Comparison of ENCODE assay signal across 2 cellular contexts in the genomic region with DNA sequence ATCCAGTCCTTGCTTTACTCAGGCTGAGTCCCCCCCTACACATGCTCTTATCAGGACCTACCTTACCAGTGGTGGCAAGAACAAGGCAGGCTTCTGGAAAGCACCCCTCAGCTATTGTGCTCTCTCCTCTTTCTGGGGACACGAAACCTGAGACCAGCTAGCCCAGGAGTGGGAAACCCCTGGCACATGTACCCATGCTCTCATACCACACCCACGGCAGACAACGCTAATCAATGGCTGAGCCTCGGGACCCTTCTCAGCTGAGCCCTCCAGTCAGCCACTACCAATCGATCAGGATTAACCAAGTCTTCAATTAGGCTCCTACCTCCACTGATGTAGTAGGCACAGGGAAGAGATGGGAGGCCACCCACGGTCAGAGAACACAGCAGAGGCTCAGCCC.
TF ChIP-seq lines count a peak whose summit lies in the region.

No MANE protein-coding gene starts in this region.

TF ChIP-seq in GM23338, 12 proteins besides CTCF, POLR2A, EP300 and RAD21 (continues in another document):
- TF ChIP-seq, protein P1, sequence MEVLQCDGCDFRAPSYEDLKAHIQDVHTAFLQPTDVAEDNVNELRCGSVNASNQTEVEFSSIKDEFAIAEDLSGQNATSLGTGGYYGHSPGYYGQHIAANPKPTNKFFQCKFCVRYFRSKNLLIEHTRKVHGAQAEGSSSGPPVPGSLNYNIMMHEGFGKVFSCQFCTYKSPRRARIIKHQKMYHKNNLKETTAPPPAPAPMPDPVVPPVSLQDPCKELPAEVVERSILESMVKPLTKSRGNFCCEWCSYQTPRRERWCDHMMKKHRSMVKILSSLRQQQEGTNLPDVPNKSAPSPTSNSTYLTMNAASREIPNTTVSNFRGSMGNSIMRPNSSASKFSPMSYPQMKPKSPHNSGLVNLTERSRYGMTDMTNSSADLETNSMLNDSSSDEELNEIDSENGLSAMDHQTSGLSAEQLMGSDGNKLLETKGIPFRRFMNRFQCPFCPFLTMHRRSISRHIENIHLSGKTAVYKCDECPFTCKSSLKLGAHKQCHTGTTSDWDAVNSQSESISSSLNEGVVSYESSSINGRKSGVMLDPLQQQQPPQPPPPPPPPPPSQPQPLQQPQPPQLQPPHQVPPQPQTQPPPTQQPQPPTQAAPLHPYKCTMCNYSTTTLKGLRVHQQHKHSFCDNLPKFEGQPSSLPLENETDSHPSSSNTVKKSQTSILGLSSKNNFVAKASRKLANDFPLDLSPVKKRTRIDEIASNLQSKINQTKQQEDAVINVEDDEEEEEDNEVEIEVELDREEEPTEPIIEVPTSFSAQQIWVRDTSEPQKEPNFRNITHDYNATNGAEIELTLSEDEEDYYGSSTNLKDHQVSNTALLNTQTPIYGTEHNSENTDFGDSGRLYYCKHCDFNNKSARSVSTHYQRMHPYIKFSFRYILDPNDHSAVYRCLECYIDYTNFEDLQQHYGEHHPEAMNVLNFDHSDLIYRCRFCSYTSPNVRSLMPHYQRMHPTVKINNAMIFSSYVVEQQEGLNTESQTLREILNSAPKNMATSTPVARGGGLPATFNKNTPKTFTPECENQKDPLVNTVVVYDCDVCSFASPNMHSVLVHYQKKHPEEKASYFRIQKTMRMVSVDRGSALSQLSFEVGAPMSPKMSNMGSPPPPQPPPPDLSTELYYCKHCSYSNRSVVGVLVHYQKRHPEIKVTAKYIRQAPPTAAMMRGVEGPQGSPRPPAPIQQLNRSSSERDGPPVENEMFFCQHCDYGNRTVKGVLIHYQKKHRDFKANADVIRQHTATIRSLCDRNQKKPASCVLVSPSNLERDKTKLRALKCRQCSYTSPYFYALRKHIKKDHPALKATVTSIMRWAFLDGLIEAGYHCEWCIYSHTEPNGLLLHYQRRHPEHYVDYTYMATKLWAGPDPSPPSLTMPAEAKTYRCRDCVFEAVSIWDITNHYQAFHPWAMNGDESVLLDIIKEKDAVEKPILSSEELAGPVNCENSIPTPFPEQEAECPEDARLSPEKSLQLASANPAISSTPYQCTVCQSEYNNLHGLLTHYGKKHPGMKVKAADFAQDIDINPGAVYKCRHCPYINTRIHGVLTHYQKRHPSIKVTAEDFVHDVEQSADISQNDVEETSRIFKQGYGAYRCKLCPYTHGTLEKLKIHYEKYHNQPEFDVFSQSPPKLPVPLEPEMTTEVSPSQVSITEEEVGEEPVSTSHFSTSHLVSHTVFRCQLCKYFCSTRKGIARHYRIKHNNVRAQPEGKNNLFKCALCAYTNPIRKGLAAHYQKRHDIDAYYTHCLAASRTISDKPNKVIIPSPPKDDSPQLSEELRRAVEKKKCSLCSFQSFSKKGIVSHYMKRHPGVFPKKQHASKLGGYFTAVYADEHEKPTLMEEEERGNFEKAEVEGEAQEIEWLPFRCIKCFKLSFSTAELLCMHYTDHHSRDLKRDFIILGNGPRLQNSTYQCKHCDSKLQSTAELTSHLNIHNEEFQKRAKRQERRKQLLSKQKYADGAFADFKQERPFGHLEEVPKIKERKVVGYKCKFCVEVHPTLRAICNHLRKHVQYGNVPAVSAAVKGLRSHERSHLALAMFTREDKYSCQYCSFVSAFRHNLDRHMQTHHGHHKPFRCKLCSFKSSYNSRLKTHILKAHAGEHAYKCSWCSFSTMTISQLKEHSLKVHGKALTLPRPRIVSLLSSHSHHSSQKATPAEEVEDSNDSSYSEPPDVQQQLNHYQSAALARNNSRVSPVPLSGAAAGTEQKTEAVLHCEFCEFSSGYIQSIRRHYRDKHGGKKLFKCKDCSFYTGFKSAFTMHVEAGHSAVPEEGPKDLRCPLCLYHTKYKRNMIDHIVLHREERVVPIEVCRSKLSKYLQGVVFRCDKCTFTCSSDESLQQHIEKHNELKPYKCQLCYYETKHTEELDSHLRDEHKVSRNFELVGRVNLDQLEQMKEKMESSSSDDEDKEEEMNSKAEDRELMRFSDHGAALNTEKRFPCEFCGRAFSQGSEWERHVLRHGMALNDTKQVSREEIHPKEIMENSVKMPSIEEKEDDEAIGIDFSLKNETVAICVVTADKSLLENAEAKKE (CRISPR knock-in tag; IDR thresholded peaks at IDR 0.05), result no peak
- TF ChIP-seq JUNB (IDR thresholded peaks at IDR 0.05; ENCODE audit: unreplicated experiment) (no peak), POLR2AphosphoS5 (IDR thresholded peaks at IDR 0.05; ENCODE audit: low read depth) (no peak), EZH2phosphoT487 (IDR thresholded peaks at IDR 0.05; ENCODE audit: unreplicated experiment) (no peak), NANOG (IDR thresholded peaks at IDR 0.05; ENCODE audit: borderline replicate concordance) (no peak), STAT1 (IDR thresholded peaks at IDR 0.05; ENCODE audit: unreplicated experiment) (no peak), ZNF114 (CRISPR knock-in tag; IDR thresholded peaks at IDR 0.05) (no peak), CREB1 (CRISPR knock-in tag; IDR thresholded peaks at IDR 0.05; ENCODE audit: low read depth) (no peak)
- TF ChIP-seq, protein P2, sequence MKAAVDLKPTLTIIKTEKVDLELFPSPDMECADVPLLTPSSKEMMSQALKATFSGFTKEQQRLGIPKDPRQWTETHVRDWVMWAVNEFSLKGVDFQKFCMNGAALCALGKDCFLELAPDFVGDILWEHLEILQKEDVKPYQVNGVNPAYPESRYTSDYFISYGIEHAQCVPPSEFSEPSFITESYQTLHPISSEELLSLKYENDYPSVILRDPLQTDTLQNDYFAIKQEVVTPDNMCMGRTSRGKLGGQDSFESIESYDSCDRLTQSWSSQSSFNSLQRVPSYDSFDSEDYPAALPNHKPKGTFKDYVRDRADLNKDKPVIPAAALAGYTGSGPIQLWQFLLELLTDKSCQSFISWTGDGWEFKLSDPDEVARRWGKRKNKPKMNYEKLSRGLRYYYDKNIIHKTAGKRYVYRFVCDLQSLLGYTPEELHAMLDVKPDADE (IDR thresholded peaks at IDR 0.05), result no peak
- TF ChIP-seq, protein P3, sequence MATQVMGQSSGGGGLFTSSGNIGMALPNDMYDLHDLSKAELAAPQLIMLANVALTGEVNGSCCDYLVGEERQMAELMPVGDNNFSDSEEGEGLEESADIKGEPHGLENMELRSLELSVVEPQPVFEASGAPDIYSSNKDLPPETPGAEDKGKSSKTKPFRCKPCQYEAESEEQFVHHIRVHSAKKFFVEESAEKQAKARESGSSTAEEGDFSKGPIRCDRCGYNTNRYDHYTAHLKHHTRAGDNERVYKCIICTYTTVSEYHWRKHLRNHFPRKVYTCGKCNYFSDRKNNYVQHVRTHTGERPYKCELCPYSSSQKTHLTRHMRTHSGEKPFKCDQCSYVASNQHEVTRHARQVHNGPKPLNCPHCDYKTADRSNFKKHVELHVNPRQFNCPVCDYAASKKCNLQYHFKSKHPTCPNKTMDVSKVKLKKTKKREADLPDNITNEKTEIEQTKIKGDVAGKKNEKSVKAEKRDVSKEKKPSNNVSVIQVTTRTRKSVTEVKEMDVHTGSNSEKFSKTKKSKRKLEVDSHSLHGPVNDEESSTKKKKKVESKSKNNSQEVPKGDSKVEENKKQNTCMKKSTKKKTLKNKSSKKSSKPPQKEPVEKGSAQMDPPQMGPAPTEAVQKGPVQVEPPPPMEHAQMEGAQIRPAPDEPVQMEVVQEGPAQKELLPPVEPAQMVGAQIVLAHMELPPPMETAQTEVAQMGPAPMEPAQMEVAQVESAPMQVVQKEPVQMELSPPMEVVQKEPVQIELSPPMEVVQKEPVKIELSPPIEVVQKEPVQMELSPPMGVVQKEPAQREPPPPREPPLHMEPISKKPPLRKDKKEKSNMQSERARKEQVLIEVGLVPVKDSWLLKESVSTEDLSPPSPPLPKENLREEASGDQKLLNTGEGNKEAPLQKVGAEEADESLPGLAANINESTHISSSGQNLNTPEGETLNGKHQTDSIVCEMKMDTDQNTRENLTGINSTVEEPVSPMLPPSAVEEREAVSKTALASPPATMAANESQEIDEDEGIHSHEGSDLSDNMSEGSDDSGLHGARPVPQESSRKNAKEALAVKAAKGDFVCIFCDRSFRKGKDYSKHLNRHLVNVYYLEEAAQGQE (IDR thresholded peaks at IDR 0.05; ENCODE audit: unreplicated experiment), result no peak

TF ChIP-seq in GM12878, 131 proteins besides CTCF, POLR2A, EP300 and RAD21:
- TF ChIP-seq CREB1 (IDR thresholded peaks at IDR 0.05; ENCODE audit: low read depth) (no peak), MLLT1 (IDR thresholded peaks at IDR 0.05) (peak; percentile 99), PAX5 (IDR thresholded peaks at IDR 0.05; ENCODE audit: borderline replicate concordance, low read depth, low read length) (peak; percentile 4; the same call in 1 of the 2 replicates), DPF2 (IDR thresholded peaks at IDR 0.05) (no peak), NR2C2 (IDR thresholded peaks at IDR 0.05; ENCODE audit: borderline replicate concordance, control insufficient read depth, insufficient read length, low read depth) (peak; percentile 51), YBX1 (IDR thresholded peaks at IDR 0.05) (no peak), RELB (IDR thresholded peaks at IDR 0.05; ENCODE audit: low read depth) (peak; percentile 51; the same call in 1 of the 2 replicates), TCF12 (IDR thresholded peaks at IDR 0.05; ENCODE audit: low read depth, low read length) (no peak), ZNF207 (IDR thresholded peaks at IDR 0.05; ENCODE audit: borderline replicate concordance) (no peak), BHLHE40 (IDR thresholded peaks at IDR 0.05; ENCODE audit: borderline replicate concordance in 1 of 2, low read depth in 2 of 2, low read length in 1 of 2) (peak; percentile 15 to 56; a peak in 2 of 4 replicates), BRCA1 (IDR thresholded peaks at IDR 0.05; ENCODE audit: low read depth, low read length) (no peak), MEF2A (IDR thresholded peaks at IDR 0.05; ENCODE audit: insufficient read depth, low read depth, low read length) (no peak), RELA (IDR thresholded peaks at IDR 0.05; ENCODE audit: borderline replicate concordance, partially characterized antibody) (peak; percentile 65), SRF (IDR thresholded peaks at IDR 0.05; ENCODE audit: low read depth in 2 of 2, low read length in 2 of 2) (peak in 1 of 2 experiments; percentile 91; a peak in 2 of 4 replicates), YY1 (IDR thresholded peaks at IDR 0.05; ENCODE audit: low read depth, low read length) (0 out of 2 replicates have a peak, but pooled peaks have one; percentile 13), GABPA (IDR thresholded peaks at IDR 0.05; ENCODE audit: low read depth) (no peak), RUNX3 (IDR thresholded peaks at IDR 0.05; ENCODE audit: low read length) (peak; percentile 27), CHD4 (IDR thresholded peaks at IDR 0.05) (no peak), SP1 (IDR thresholded peaks at IDR 0.05; ENCODE audit: low read depth, low read length) (peak; percentile 18)
